Comparison of ENCODE assay signal across 32 cellular contexts in genomic region chr13:40341501-40341900, GRCh38.
A peak's percentile ranks its signal among the peaks of the same experiment; 100 is the strongest.
DNase-seq lines count a peak whose midpoint lies in the region; ATAC-seq, FAIRE-seq and TF ChIP-seq lines count a peak whose summit lies in the region.
"Had no signal": no experiment of that assay in that cellular context is flagged by ENCODE, and none has a peak within 500 bp of the region (broad histone marks: within the 10 kb centered on the region; RNA-seq: fewer than 3 reads in every experiment).

No MANE protein-coding gene starts in this region.

- H3K9me3 Mint-ChIP-seq in endodermal cell, result no peaks in the 10 kb centered on the region
- peaks cover 4% of the 10 kb centered on the region for H3K9me3 Mint-ChIP-seq in nephron progenitor cell
- H3K9me3 Mint-ChIP-seq: activated CD8-positive, alpha-beta T cell treated with anti-CD3 and anti-CD28 coated beads for 36 hours; activated T-helper 2 cell treated with anti-CD3 and anti-CD28 coated beads, Interferon-gamma antibody, Interleukin-2, Interleukin-4, amounts not matched to agents 10 μg/mL and 5 μg/mL and 100 μg/mL, durations not matched to agents 14 hours and 24 hours and 36 hours; memory B cell; stimulated activated effector memory CD8-positive, alpha-beta T cell treated with anti-CD3 and anti-CD28 coated beads, Interleukin-12 subunit alpha, Interleukin-12 subunit beta, amount 100 ng/mL, for 72 hours; T-helper 2 cell treated with Interferon-gamma antibody and Interleukin-4, amounts not matched to agents 5 μg/mL and 100 μg/mL, for 36 hours had no signal

- peak overlapping the region; percentile 94 for H3K27ac ChIP-seq in endodermal cell (ENCODE audit: low read depth, low read length)
- H3K27ac ChIP-seq: 22Rv1; BLaER1 treated with 17β-estradiol and CSF1 and Interleukin-3, amounts not matched to agents 10 nM and 100 nM; left lung; upper lobe of left lung had no signal

- TF ChIP-seq CTCF in endodermal cell (conservative IDR thresholded peaks at IDR 0.05) (no peak), nephron progenitor cell (IDR thresholded peaks at IDR 0.05) (no peak), D721Med (IDR thresholded peaks at IDR 0.05; ENCODE audit: insufficient read depth, missing control alignments) (no peak)

- H3K27ac Mint-ChIP-seq in endodermal cell (no peak overlapping the region), nephron progenitor cell (peak overlapping the region; percentile 87)
- H3K27ac Mint-ChIP-seq: activated CD4-positive, alpha-beta T cell treated with anti-CD3 and anti-CD28 coated beads for 36 hours; activated CD8-positive, alpha-beta T cell treated with anti-CD3 and anti-CD28 coated beads for 36 hours; activated T-helper 2 cell treated with anti-CD3 and anti-CD28 coated beads, Interferon-gamma antibody, Interleukin-2, Interleukin-4, amounts not matched to agents 10 μg/mL and 5 μg/mL and 100 μg/mL, durations not matched to agents 14 hours and 24 hours and 36 hours; memory B cell; stimulated activated effector memory CD8-positive, alpha-beta T cell treated with anti-CD3 and anti-CD28 coated beads, Interleukin-12 subunit alpha, Interleukin-12 subunit beta, amount 100 ng/mL, for 72 hours; T-helper 2 cell treated with Interferon-gamma antibody and Interleukin-4, amounts not matched to agents 5 μg/mL and 100 μg/mL, for 36 hours had no signal

- peaks cover 4% of the 10 kb centered on the region for H3K9me3 ChIP-seq in endodermal cell (ENCODE audit: control insufficient read depth, low read length)
- H3K9me3 ChIP-seq: left lung, upper lobe of left lung had no signal

- H3K4me1 Mint-ChIP-seq in endodermal cell (peaks cover 48% of the 10 kb centered on the region), nephron progenitor cell (peaks cover 72% of the 10 kb centered on the region)
- H3K4me1 Mint-ChIP-seq: stimulated activated effector memory CD8-positive, alpha-beta T cell treated with anti-CD3 and anti-CD28 coated beads, Interleukin-12 subunit alpha, Interleukin-12 subunit beta, amount 100 ng/mL, for 72 hours had no signal

- WGBS in endodermal cell (ENCODE audit: insufficient coverage in 1 of 2, insufficient read length in 1 of 2), 2 experiments, result 68 to 85% methylated on average over 3 of the region's 3 CpGs

- no peak overlapping the region for H3K4me3 ChIP-seq in endodermal cell (ENCODE audit: low read length)
- H3K4me3 ChIP-seq: BLaER1 treated with 17β-estradiol and CSF1 and Interleukin-3, amounts not matched to agents 10 nM and 100 nM; left lung; upper lobe of left lung had no signal

- no peak for ATAC-seq in HG03097 (IDR thresholded peaks at IDR 0.05; ENCODE audit: low FRiP score, unreplicated experiment)
- ATAC-seq: activated CD4-positive, alpha-beta T cell treated with anti-CD3 and anti-CD28 coated beads for 36 hours; activated CD8-positive, alpha-beta T cell treated with anti-CD3 and anti-CD28 coated beads for 36 hours; left lung; Panc1; stimulated activated effector memory CD8-positive, alpha-beta T cell treated with anti-CD3 and anti-CD28 coated beads, Interleukin-12 subunit alpha, Interleukin-12 subunit beta, amount 100 ng/mL, for 72 hours had no signal

- no peak for FAIRE-seq in D721Med (lab: Jason Lieb, UNC)
- FAIRE-seq: bronchial epithelial cell, G401.6 had no signal

- H3K4me1 ChIP-seq in endodermal cell (ENCODE audit: control insufficient read depth, insufficient read depth, low read length), result peaks cover 31% of the 10 kb centered on the region
- H3K4me1 ChIP-seq: BLaER1 treated with 17β-estradiol and CSF1 and Interleukin-3, amounts not matched to agents 10 nM and 100 nM; left lung had no signal

- H3K9ac ChIP-seq in endodermal cell (ENCODE audit: extremely low read depth, low read length, poor library complexity, severe bottlenecking), result no peak overlapping the region
- H3K9ac ChIP-seq: BLaER1 treated with 17β-estradiol and CSF1 and Interleukin-3, amounts not matched to agents 10 nM and 100 nM had no signal

- DNase-seq in NCI-H82 (lab: John Stamatoyannopoulos, UW) (peak; percentile 17), NCI-H82 treated with DMSO at 0.1 percent for 48 hours (lab: John Stamatoyannopoulos, UW; ENCODE audit: unreplicated experiment) (no peak), endodermal cell (no peak), nephron progenitor cell (no peak), COLO829 (ENCODE audit: low spot score) (no peak), D721Med (ENCODE audit: insufficient read length, low spot score) (no peak), HCEC 1CT (no peak)
- DNase-seq: activated CD4-positive, alpha-beta T cell treated with anti-CD3 and anti-CD28 coated beads for 36 hours; activated CD8-positive, alpha-beta memory T cell treated with anti-CD3 and anti-CD28 coated beads, Interleukin-2, amount 50 U/mL, for 48 hours; activated CD8-positive, alpha-beta T cell treated with anti-CD3 and anti-CD28 coated beads for 36 hours; activated naive CD4-positive, alpha-beta T cell treated with anti-CD3 and anti-CD28 coated beads, Interleukin-2, amount 50 U/mL, for 16 hours; amniotic stem cell; DMS53; hypothalamus; left lung; naive B cell; NCI-H1092; NCI-H187; NCI-H524; SHP77 treated with DMSO at 0.1 percent for 48 hours; stimulated activated CD4-positive, alpha-beta T cell treated with anti-CD3 and anti-CD28 coated beads, Interleukin-15, amount 100 ng/mL, for 24 hours; upper lobe of left lung had no signal

- H3K36me3 ChIP-seq in endodermal cell (ENCODE audit: control insufficient read depth, insufficient read depth, low read length), result no peaks in the 10 kb centered on the region
- H3K36me3 ChIP-seq: BLaER1 treated with 17β-estradiol and CSF1 and Interleukin-3, amounts not matched to agents 10 nM and 100 nM; left lung; upper lobe of left lung had no signal

- peaks cover 3% of the 10 kb centered on the region for H3K27me3 Mint-ChIP-seq in endodermal cell (ENCODE audit: insufficient read depth)
- H3K27me3 Mint-ChIP-seq in nephron progenitor cell (ENCODE audit: low read depth, poor library complexity), result peaks cover 8% of the 10 kb centered on the region
- H3K27me3 Mint-ChIP-seq: activated CD4-positive, alpha-beta T cell treated with anti-CD3 and anti-CD28 coated beads for 36 hours; activated CD8-positive, alpha-beta T cell treated with anti-CD3 and anti-CD28 coated beads for 36 hours had no signal

- no peak overlapping the region for H3K4me3 Mint-ChIP-seq in endodermal cell
- no peak overlapping the region for H3K4me3 Mint-ChIP-seq in nephron progenitor cell
- H3K4me3 Mint-ChIP-seq: activated CD4-positive, alpha-beta T cell treated with anti-CD3 and anti-CD28 coated beads for 36 hours; activated CD8-positive, alpha-beta T cell treated with anti-CD3 and anti-CD28 coated beads for 36 hours; memory B cell; naive B cell; stimulated activated effector memory CD8-positive, alpha-beta T cell treated with anti-CD3 and anti-CD28 coated beads, Interleukin-12 subunit alpha, Interleukin-12 subunit beta, amount 100 ng/mL, for 72 hours; T-helper 2 cell treated with Interferon-gamma antibody and Interleukin-4, amounts not matched to agents 5 μg/mL and 100 μg/mL, for 36 hours had no signal

- H3K36me3 Mint-ChIP-seq in endodermal cell (ENCODE audit: low read depth) (no peaks in the 10 kb centered on the region), nephron progenitor cell (ENCODE audit: low read depth) (no peaks in the 10 kb centered on the region)
- H3K36me3 Mint-ChIP-seq: memory B cell; naive B cell; stimulated activated effector memory CD8-positive, alpha-beta T cell treated with anti-CD3 and anti-CD28 coated beads, Interleukin-12 subunit alpha, Interleukin-12 subunit beta, amount 100 ng/mL, for 72 hours had no signal

- no peaks in the 10 kb centered on the region for H3K27me3 ChIP-seq in endodermal cell (ENCODE audit: control insufficient read depth, insufficient read depth, low read length, poor library complexity, severe bottlenecking)
- H3K27me3 ChIP-seq: BLaER1 treated with 17β-estradiol and CSF1 and Interleukin-3, amounts not matched to agents 10 nM and 100 nM; left lung; upper lobe of left lung had no signal
